Comparison of ENCODE assay signal across 8 cellular contexts in the genomic region with DNA sequence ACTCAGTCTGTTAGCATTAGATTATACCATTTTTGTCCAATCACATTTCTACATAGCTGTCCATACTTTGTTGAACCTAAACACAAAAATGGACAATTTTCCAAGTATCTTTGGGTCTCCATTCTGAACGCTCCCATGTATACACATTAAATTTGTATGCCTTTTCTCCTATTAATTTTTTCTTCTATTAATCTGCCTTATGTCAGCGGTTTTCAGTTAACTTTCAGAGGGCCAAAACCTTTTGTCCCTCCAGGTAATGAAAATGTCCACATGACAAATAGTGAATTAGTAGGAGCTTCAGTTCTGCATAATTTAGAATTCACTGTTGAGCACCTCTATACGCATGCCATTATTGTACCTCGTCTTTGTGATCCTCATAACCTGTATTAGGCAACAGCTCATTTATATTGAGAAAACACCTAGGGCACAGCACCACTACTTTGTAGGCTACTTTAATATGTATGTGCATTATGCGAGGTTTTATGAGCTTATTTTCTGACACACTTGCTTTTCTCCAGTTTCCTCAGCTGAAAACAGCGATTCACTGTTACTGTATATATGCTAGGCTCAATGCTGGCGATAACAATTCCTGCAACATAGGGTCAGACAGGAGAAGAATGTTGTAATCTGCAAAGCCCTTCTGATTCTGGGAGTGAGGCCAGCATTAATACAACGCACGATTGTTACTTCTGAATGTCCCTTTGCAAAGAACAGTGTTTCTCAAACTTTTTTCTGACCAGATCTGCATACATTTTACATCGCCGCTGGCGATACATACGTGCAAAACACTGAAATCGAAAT. TPM values are rescaled to one million over a fixed set of nuclear protein-coding genes. Genes with fewer than 3 reads are reported as not detected.
DNase-seq lines count a peak whose midpoint lies in the region; ATAC-seq, FAIRE-seq and TF ChIP-seq lines count a peak whose summit lies in the region.

No MANE protein-coding gene starts in this region.

- CTCF ChIA-PET in HepG2 (lab: Yijun Ruan, JAX; ENCODE audit: low intra/inter-chr PET ratio, low total read pairs) = no interaction called here

- peaks cover 47% of the 10 kb centered on the region for H3K4me1 ChIP-seq in HepG2 (ENCODE audit: insufficient read depth, low read length)

- in situ Hi-C loops in HepG2 (cut with HindIII; ENCODE audit: extremely low pct_ligation_motif_present, low pct_unique_long_range_greater_than_20kb) = no loop called here

- H3K27ac ChIP-seq in HepG2 (ENCODE audit: extremely low read length, insufficient read depth, low read length) = peak overlapping the region; percentile 99

- TF ChIP-seq RAD21 in HepG2 (CRISPR knock-in tag; IDR thresholded peaks at IDR 0.05) = no peak

- H3K79me2 ChIP-seq in HepG2 (ENCODE audit: insufficient read depth, low read length) = peaks cover 38% of the 10 kb centered on the region

- peak in 1 of 2 experiments; percentile 42; a peak in 1 of 4 replicates for TF ChIP-seq EP300 in HepG2 (IDR thresholded peaks at IDR 0.05; ENCODE audit: low read depth in 2 of 2, low read length in 2 of 2)
- no peak for TF ChIP-seq EP300 in HepG2 (CRISPR knock-in tag; IDR thresholded peaks at IDR 0.05; ENCODE audit: borderline replicate concordance)

- H3K4me3 ChIP-seq in HepG2 (replicated peaks in 1 of 3; ENCODE audit: insufficient read depth in 1 of 3, low read depth in 2 of 3, low read length in 3 of 3) = peak overlapping the region; percentile 66 to 83 (median 76)

- H3K9me3 ChIP-seq in HepG2 (ENCODE audit: low read length) = no peaks in the 10 kb centered on the region

- H2AFZ ChIP-seq in HepG2 (ENCODE audit: low read length) = peak overlapping the region; percentile 74

- peak overlapping the region; percentile 93 for H3K9ac ChIP-seq in HepG2 (ENCODE audit: insufficient read depth, low read depth, low read length)

- H3K36me3 ChIP-seq in HepG2 (replicated peaks in 1 of 2; ENCODE audit: control insufficient read depth in 1 of 2, insufficient read depth in 2 of 2, low read length in 2 of 2) = no peaks in the 10 kb centered on the region

- peak; percentile 76 for ATAC-seq in HepG2
- no peak for ATAC-seq in GM18519 (IDR thresholded peaks at IDR 0.05; ENCODE audit: low FRiP score, unreplicated experiment)
- ATAC-seq in HG03457 (IDR thresholded peaks at IDR 0.05; ENCODE audit: unreplicated experiment) = no peak

- POLR2A ChIA-PET in HepG2 (lab: Yijun Ruan, JAX) = interaction anchor here (0.5 to 5.0 kb wide), 18 partner anchors 9 to 571 kb away, joined by 3 to 61 read pairs (median 4); no protein-coding TSS in a partner anchor

- no peaks in the 10 kb centered on the region; a peak in 1 of 5 replicates for H3K27me3 ChIP-seq in HepG2 (ENCODE audit: control insufficient read depth in 1 of 2, insufficient read depth in 2 of 2, low read length in 2 of 2)

- no peak for TF ChIP-seq CTCF in HepG2 (CRISPR knock-in tag; IDR thresholded peaks at IDR 0.05)

- WGBS in HepG2 (ENCODE audit: low lambda C conversion rate) = 13% methylated on average over 14 of the region's 14 CpGs

- DNase-seq in COLO829 (ENCODE audit: low spot score) (peak; percentile 46), NCI-H1048 (lab: John Stamatoyannopoulos, UW) (peak; percentile 40), cerebellar cortex (ENCODE audit: low spot score) (peak; percentile 51), HepG2 (ENCODE audit: low spot score) (peak; percentile 91), urothelium cell line (ENCODE audit: low spot score) (peak; percentile 35)
- DNase-seq in stimulated activated CD4-positive, alpha-beta T cell treated with anti-CD3 and anti-CD28 coated beads, Interleukin-4, amount 100 ng/mL, for 1 hour = no peak

- TF ChIP-seq POLR2A in HepG2 (IDR thresholded peaks at IDR 0.05; ENCODE audit: insufficient read depth in 1 of 2, low read depth in 2 of 2, low read length in 2 of 2) = no peak

- intact Hi-C loops in HepG2 (cut with micrococcal nuclease; ENCODE audit: unreplicated experiment) = loop anchor here (1.0 kb wide), 1 partner anchor 33 kb away; no protein-coding TSS in a partner anchor

- peaks cover 27% of the 10 kb centered on the region for H4K20me1 ChIP-seq in HepG2 (ENCODE audit: insufficient read depth, low read length)

- peak overlapping the region; percentile 95 for H3K4me2 ChIP-seq in HepG2 (ENCODE audit: low read depth, low read length)

- FAIRE-seq in HepG2 (lab: Jason Lieb, UNC) = peak; percentile 54
- no peak for FAIRE-seq in urothelium cell line (lab: Jason Lieb, UNC)

- no TSS peak for BruUV-seq in HepG2 (replicated peaks; lab: Mats Ljungman, UMichigan)

TF ChIP-seq in HepG2, 621 proteins besides CTCF, POLR2A, EP300 and RAD21 (continues in another document):
- no peak for TF ChIP-seq SOX13 (IDR thresholded peaks at IDR 0.05)
- peak in 1 of 2 experiments; percentile 44; a peak in 1 of 4 replicates for TF ChIP-seq SOX13 (CRISPR knock-in tag; conservative IDR thresholded peaks at IDR 0.05 in 1 of 2, IDR thresholded peaks at IDR 0.05 in 1 of 2)
- peak; percentile 65; the same call in 1 of the 2 replicates for TF ChIP-seq ARID2 (CRISPR knock-in tag; IDR thresholded peaks at IDR 0.05; ENCODE audit: borderline replicate concordance)
- TF ChIP-seq MAFK (conservative IDR thresholded peaks at IDR 0.05 in 1 of 2, IDR thresholded peaks at IDR 0.05 in 1 of 2; ENCODE audit: low read length in 2 of 2) = peak in 1 of 2 experiments; percentile 77; a peak in 3 of 4 replicates
- TF ChIP-seq, protein P1, sequence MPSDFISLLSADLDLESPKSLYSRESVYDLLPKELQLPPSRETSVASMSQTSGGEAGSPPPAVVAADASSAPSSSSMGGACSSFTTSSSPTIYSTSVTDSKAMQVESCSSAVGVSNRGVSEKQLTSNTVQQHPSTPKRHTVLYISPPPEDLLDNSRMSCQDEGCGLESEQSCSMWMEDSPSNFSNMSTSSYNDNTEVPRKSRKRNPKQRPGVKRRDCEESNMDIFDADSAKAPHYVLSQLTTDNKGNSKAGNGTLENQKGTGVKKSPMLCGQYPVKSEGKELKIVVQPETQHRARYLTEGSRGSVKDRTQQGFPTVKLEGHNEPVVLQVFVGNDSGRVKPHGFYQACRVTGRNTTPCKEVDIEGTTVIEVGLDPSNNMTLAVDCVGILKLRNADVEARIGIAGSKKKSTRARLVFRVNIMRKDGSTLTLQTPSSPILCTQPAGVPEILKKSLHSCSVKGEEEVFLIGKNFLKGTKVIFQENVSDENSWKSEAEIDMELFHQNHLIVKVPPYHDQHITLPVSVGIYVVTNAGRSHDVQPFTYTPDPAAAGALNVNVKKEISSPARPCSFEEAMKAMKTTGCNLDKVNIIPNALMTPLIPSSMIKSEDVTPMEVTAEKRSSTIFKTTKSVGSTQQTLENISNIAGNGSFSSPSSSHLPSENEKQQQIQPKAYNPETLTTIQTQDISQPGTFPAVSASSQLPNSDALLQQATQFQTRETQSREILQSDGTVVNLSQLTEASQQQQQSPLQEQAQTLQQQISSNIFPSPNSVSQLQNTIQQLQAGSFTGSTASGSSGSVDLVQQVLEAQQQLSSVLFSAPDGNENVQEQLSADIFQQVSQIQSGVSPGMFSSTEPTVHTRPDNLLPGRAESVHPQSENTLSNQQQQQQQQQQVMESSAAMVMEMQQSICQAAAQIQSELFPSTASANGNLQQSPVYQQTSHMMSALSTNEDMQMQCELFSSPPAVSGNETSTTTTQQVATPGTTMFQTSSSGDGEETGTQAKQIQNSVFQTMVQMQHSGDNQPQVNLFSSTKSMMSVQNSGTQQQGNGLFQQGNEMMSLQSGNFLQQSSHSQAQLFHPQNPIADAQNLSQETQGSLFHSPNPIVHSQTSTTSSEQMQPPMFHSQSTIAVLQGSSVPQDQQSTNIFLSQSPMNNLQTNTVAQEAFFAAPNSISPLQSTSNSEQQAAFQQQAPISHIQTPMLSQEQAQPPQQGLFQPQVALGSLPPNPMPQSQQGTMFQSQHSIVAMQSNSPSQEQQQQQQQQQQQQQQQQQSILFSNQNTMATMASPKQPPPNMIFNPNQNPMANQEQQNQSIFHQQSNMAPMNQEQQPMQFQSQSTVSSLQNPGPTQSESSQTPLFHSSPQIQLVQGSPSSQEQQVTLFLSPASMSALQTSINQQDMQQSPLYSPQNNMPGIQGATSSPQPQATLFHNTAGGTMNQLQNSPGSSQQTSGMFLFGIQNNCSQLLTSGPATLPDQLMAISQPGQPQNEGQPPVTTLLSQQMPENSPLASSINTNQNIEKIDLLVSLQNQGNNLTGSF (CRISPR knock-in tag; IDR thresholded peaks at IDR 0.05) = no peak
- peak; percentile 42; the same call in 1 of the 2 replicates for TF ChIP-seq HMG20A (CRISPR knock-in tag; IDR thresholded peaks at IDR 0.05; ENCODE audit: borderline replicate concordance)
- TF ChIP-seq IRF2 (CRISPR knock-in tag; IDR thresholded peaks at IDR 0.05) = 0 out of 2 replicates have a peak, but pooled peaks have one; percentile 9
- TF ChIP-seq TARDBP (CRISPR knock-in tag; IDR thresholded peaks at IDR 0.05) = 0 out of 2 replicates have a peak, but pooled peaks have one; percentile 29
- peak; percentile 59 for TF ChIP-seq CEBPB (IDR thresholded peaks at IDR 0.05; ENCODE audit: borderline replicate concordance, low read depth, low read length)
- TF ChIP-seq KLF6 (CRISPR knock-in tag; IDR thresholded peaks at IDR 0.05) = 0 out of 2 replicates have a peak, but pooled peaks have one; percentile 11

RNA-seq across cellular contexts. Expression of gene ABCD3, which starts 1.1 kb away (rescaled TPM):
- 166 and 190 TPM in 2 replicates for total RNA-seq in HepG2 (2016; rRNA removed; fragmentation: Illumina TruSeq; extraction: Trizol)
- total RNA-seq in HepG2 (2016; cell fraction: cytosol; rRNA removed; fragmentation: Illumina TruSeq; extraction: Trizol; ENCODE audit: low read depth) = 66.2 and 84.8 TPM in 2 replicates
- total RNA-seq in HepG2 (2016; cell fraction: insoluble cytoplasmic fraction; rRNA removed; fragmentation: Illumina TruSeq; extraction: Trizol) = 168 and 184 TPM in 2 replicates
- 66.9 and 77.6 TPM in 2 replicates for total RNA-seq in HepG2 (2016; cell fraction: membrane; rRNA removed; fragmentation: Illumina TruSeq; extraction: Trizol)
- total RNA-seq in HepG2 (2016; cell fraction: nucleus; rRNA removed; fragmentation: Illumina TruSeq; extraction: Trizol) = 154 and 164 TPM in 2 replicates
- 22.4 and 27.5 TPM in 2 replicates for polyA plus RNA-seq in HepG2 (2011; rRNA removed)
- polyA plus RNA-seq in HepG2 (2011; cell fraction: cytosol; rRNA removed) = 8.7 and 15.2 TPM in 2 replicates
- 24.3 and 26.2 TPM in 2 replicates for polyA plus RNA-seq in HepG2 (2011; cell fraction: nucleus; rRNA removed)
- 41.7 and 57.2 TPM in 2 replicates for polyA plus RNA-seq in HepG2 (2012)
- 8.6 and 8.9 TPM in 2 replicates for polyA plus RNA-seq in HepG2 (2016; cell fraction: cytosol; fragmentation: Illumina TruSeq; extraction: Trizol; ENCODE audit: low read depth)
- 123 and 132 TPM in 2 replicates for polyA plus RNA-seq in HepG2 (2016; cell fraction: insoluble cytoplasmic fraction; fragmentation: Illumina TruSeq; extraction: Trizol; ENCODE audit: low read depth)
- 19.5 and 20.3 TPM in 2 replicates for polyA plus RNA-seq in HepG2 (2016; cell fraction: membrane; fragmentation: Illumina TruSeq; extraction: Trizol; ENCODE audit: low read depth)
- polyA plus RNA-seq in HepG2 (2016; cell fraction: nucleus; fragmentation: Illumina TruSeq; extraction: Trizol; ENCODE audit: insufficient read depth, low read depth) = 156 TPM in 2 replicates
- polyA minus RNA-seq in HepG2 (2011; rRNA and poly(A)+ RNA removed; ENCODE audit: low replicate concordance) = 16.6 and 17.0 TPM in 2 replicates
- 39.1 and 39.2 TPM in 2 replicates for polyA minus RNA-seq in HepG2 (2011; cell fraction: cytosol; rRNA and poly(A)+ RNA removed)
- 124 and 125 TPM in 2 replicates for polyA minus RNA-seq in HepG2 (2011; cell fraction: nucleus; rRNA and poly(A)+ RNA removed)
